In the genomic region with DNA sequence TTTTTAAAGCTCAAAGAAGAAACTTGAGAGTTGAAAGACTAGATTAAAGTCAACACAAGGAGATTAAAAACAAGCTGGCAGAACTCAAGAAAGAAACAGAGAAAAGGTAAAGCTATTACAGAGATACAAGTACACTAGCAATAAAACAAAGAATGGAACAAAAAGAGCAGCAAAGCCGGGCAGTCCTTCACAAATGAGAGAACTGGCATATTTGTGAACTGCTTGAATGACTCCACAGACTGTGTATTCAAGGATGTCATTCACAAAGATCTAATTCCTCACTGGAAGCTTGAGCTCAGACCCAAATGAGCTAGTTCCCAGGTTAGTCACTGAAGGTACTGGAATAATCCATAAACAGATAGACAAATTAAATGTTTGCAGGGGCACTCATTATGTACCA, we compare ENCODE assay signal across 18 cellular contexts.
"Had no signal": no experiment of that assay in that cellular context is flagged by ENCODE, and none has a peak within 500 bp of the region (broad histone marks: within the 10 kb centered on the region; RNA-seq: fewer than 3 reads in every experiment).

No MANE protein-coding gene starts in this region.

- ATAC-seq: esophagus mucosa; heart right ventricle; left ventricle myocardium superior; natural killer cell treated with Interleukin-12 subunit alpha and Interleukin-12 subunit beta and Interleukin-15 and Interleukin-18, amount 100 ng/mL, for 72 hours; stimulated activated memory B cell treated with anti-CD40 and anti-IgM and Interleukin-4, amounts not matched to agents 10 μg/mL and 1 μg/mL and 100 μg/mL, for 72 hours had no signal

- H3K4me1 ChIP-seq: heart right ventricle, right atrium auricular region, testis, transverse colon had no signal

- H3K36me3 ChIP-seq: heart right ventricle, right atrium auricular region, transverse colon had no signal

- H3K9me3 ChIP-seq: heart right ventricle, right atrium auricular region, testis, transverse colon had no signal

- DNase-seq: cortex of kidney; dorsolateral prefrontal cortex; effector CD8-positive, alpha-beta T cell; heart right ventricle; hypothalamus; left ventricle myocardium superior; mesenchymal stem cell; midbrain; posterior cingulate gyrus; stimulated activated CD4-positive, alpha-beta T cell treated with anti-CD3 and anti-CD28 coated beads, Interleukin-4, amount 100 ng/mL, for 24 hours; stimulated activated naive CD8-positive, alpha-beta T cell treated with anti-CD3 and anti-CD28 coated beads, Interleukin-15, amount 100 ng/mL, for 72 hours; testis; transverse colon had no signal

- H3K4me3 ChIP-seq: dorsolateral prefrontal cortex, heart right ventricle, lung, right atrium auricular region, testis, transverse colon had no signal

- H3K27me3 ChIP-seq: right atrium auricular region, testis, transverse colon had no signal

- H3K27ac ChIP-seq: dorsolateral prefrontal cortex, heart right ventricle, right atrium auricular region, testis, transverse colon had no signal
